ENCODE assay signal across 8 cellular contexts in genomic region chr1:52920791-52921291, GRCh38. TPM values are rescaled to one million over a fixed set of nuclear protein-coding genes. Genes with fewer than 3 reads are reported as not detected.
DNase-seq lines count a peak whose midpoint lies in the region; ATAC-seq and TF ChIP-seq lines count a peak whose summit lies in the region.

No MANE protein-coding gene starts in this region.

- no peaks in the 10 kb centered on the region for H4K20me1 ChIP-seq in BLaER1 treated with 17β-estradiol and CSF1 and Interleukin-3, amounts not matched to agents 10 nM and 100 nM

- no peak for ATAC-seq in GM18909 (IDR thresholded peaks at IDR 0.05; ENCODE audit: poor library complexity, unreplicated experiment)

- no peaks in the 10 kb centered on the region for H3K36me3 Mint-ChIP-seq in nephron (ENCODE audit: low read depth)

- H3K4me3 ChIP-seq in BLaER1 treated with 17β-estradiol and CSF1 and Interleukin-3, amounts not matched to agents 10 nM and 100 nM = peak overlapping the region; percentile 45 to 65 (median 50); a peak in 17 of 20 replicates
- peak overlapping the region; percentile 59 to 80 (median 70) for H3K4me3 ChIP-seq in Peyer's patch

- H3K4me2 ChIP-seq in BLaER1 treated with 17β-estradiol and CSF1 and Interleukin-3, amounts not matched to agents 10 nM and 100 nM = peak overlapping the region; percentile 35 to 60 (median 48); a peak in 21 of 22 replicates

- no peak overlapping the region for H3K27ac ChIP-seq in BLaER1 treated with 17β-estradiol and CSF1 and Interleukin-3, amounts not matched to agents 10 nM and 100 nM
- peak overlapping the region; percentile 72 to 85 (median 76) for H3K27ac ChIP-seq in Peyer's patch

- H3K4me1 ChIP-seq in BLaER1 treated with 17β-estradiol and CSF1 and Interleukin-3, amounts not matched to agents 10 nM and 100 nM = peaks cover 0 to 22% (median 12%) of the 10 kb centered on the region in 10 experiments; a peak in 18 of 20 replicates
- peaks cover 0 to 2% (median 0%) of the 10 kb centered on the region in 4 donors for H3K4me1 ChIP-seq in Peyer's patch

- H3K4me3 Mint-ChIP-seq in nephron = peak overlapping the region; percentile 68 to 85 (median 83)

- TF ChIP-seq CTCF in Peyer's patch (IDR thresholded peaks at IDR 0.05) (no peak), nephron (IDR thresholded peaks at IDR 0.05; ENCODE audit: unreplicated experiment in 3 of 3) (no peak)

- DNase-seq in Peyer's patch (peak in 2 of 3 donors; percentile 55 to 68), fibroblast of gingiva (ENCODE audit: low read depth) (peak; percentile 20), NOMO-1 (lab: John Stamatoyannopoulos, UW; ENCODE audit: unreplicated experiment in 2 of 2) (no peak), NCI-H187 treated with DMSO at 0.1 percent for 48 hours (lab: John Stamatoyannopoulos, UW) (no peak), NCI-H1930 (lab: John Stamatoyannopoulos, UW) (no peak)

- H3K36me3 ChIP-seq in BLaER1 treated with 17β-estradiol and CSF1 and Interleukin-3, amounts not matched to agents 10 nM and 100 nM = no peaks in the 10 kb centered on the region
- no peaks in the 10 kb centered on the region for H3K36me3 ChIP-seq in Peyer's patch

- peaks cover 7% of the 10 kb centered on the region for H3K4me1 Mint-ChIP-seq in nephron

- H3K27me3 ChIP-seq in BLaER1 treated with 17β-estradiol and CSF1 and Interleukin-3, amounts not matched to agents 10 nM and 100 nM = peaks cover 8 to 29% (median 19%) of the 10 kb centered on the region in 11 experiments; a peak in 21 of 22 replicates
- H3K27me3 ChIP-seq in Peyer's patch = no peaks in the 10 kb centered on the region

- no peak for TF ChIP-seq POLR2A in Peyer's patch (IDR thresholded peaks at IDR 0.05)

- peaks cover 0 to 15% (median 11%) of the 10 kb centered on the region in 11 experiments; a peak in 11 of 22 replicates for H3K9me3 ChIP-seq in BLaER1 treated with 17β-estradiol and CSF1 and Interleukin-3, amounts not matched to agents 10 nM and 100 nM (replicated peaks in 1 of 11)
- no peaks in the 10 kb centered on the region for H3K9me3 ChIP-seq in Peyer's patch

- peak overlapping the region in 2 of 3 experiments; percentile 48 to 73 for H3K27ac Mint-ChIP-seq in nephron

- H3K9ac ChIP-seq in BLaER1 treated with 17β-estradiol and CSF1 and Interleukin-3, amounts not matched to agents 10 nM and 100 nM = peak overlapping the region in 4 of 11 experiments; percentile 43 to 66 (median 60); a peak in 2 of 22 replicates

- H3K27me3 Mint-ChIP-seq in nephron (ENCODE audit: low read depth) = peaks cover 50% of the 10 kb centered on the region

- peaks cover 5% of the 10 kb centered on the region for H3K9me3 Mint-ChIP-seq in nephron

RNA-seq across cellular contexts. Expression of gene ECHDC2, which starts 0.7 kb away (rescaled TPM):
- total RNA-seq in Peyer's patch = 100 to 1,000 TPM; 191 to 421 (median 263) TPM

RNA-seq across cellular contexts. Expression of gene SCP2, which starts 6.2 kb away (rescaled TPM):
- 100 to 1,000 TPM; 161 to 402 (median 219) TPM for total RNA-seq in Peyer's patch

Comparison
In these comparisons a context has a peak if more than half of its experiments do, and no peak if none do; other contexts are left out.
1. H3K27ac ChIP-seq: peak in Peyer's patch (4 of 4); none in BLaER1 treated with 17β-estradiol and CSF1 and Interleukin-3, amounts not matched to agents 10 nM and 100 nM (0 of 11).
2. DNase-seq: peak in Peyer's patch (2 of 3) and fibroblast of gingiva (single experiment); none in NOMO-1 (0 of 2), NCI-H187 treated with DMSO at 0.1 percent for 48 hours (single experiment) and NCI-H1930 (0 of 2).